Comparison of ENCODE assay signal across 21 cellular contexts in genomic region chr1:44829506-44830384, GRCh38. TPM values are rescaled to one million over a fixed set of nuclear protein-coding genes. Genes with fewer than 3 reads are reported as not detected.
DNase-seq lines count a peak whose midpoint lies in the region; ATAC-seq, FAIRE-seq and TF ChIP-seq lines count a peak whose summit lies in the region.
"Had no signal": no experiment of that assay in that cellular context is flagged by ENCODE, and none has a peak within 500 bp of the region (broad histone marks: within the 10 kb centered on the region; RNA-seq: fewer than 3 reads in every experiment).

No MANE protein-coding gene starts in this region.

- TF ChIP-seq CTCF in HEK293 (tag by site-specific recombination; IDR thresholded peaks at IDR 0.05) (no peak), kidney (IDR thresholded peaks at IDR 0.05; ENCODE audit: borderline replicate concordance, extremely low read depth, insufficient read depth) (no peak), transverse colon (IDR thresholded peaks at IDR 0.05) (no peak)

- TF ChIP-seq POLR2A in transverse colon (IDR thresholded peaks at IDR 0.05), result no peak

- no peaks in the 10 kb centered on the region for H3K4me1 Mint-ChIP-seq in activated CD4-positive, alpha-beta memory T cell treated with anti-CD3 and anti-CD28 coated beads, Interleukin-2, amount 10 ng/mL, durations not matched to agents 7 days and 5 days
- peaks cover 11% of the 10 kb centered on the region for H3K4me1 Mint-ChIP-seq in activated T-cell treated with anti-CD3 and anti-CD28 coated beads, Interleukin-2, amount 50 U/mL, for 72 hours (ENCODE audit: low read depth)

- in situ Hi-C loops in transverse colon (cut with MboI; ENCODE audit: low pct_ligation_motif_present in 1 of 4, low pct_unique_long_range_greater_than_20kb in 1 of 4, low sequenced_read_pairs in 3 of 4), result loop anchor here in 3 of 4 donors (25.0 kb wide), 3 partner anchors 183 to 658 kb away; partner anchors contain the start of genes HECTD3 (in 1 of the 3), TESK2 (in 1 of the 3) and UROD (in 1 of the 3)

- H3K9me3 Mint-ChIP-seq in activated CD4-positive, alpha-beta memory T cell treated with anti-CD3 and anti-CD28 coated beads, Interleukin-2, amount 10 ng/mL, durations not matched to agents 7 days and 5 days, result no peaks in the 10 kb centered on the region
- no peaks in the 10 kb centered on the region for H3K9me3 Mint-ChIP-seq in activated T-cell treated with anti-CD3 and anti-CD28 coated beads, Interleukin-2, amount 50 U/mL, for 72 hours

- H3K36me3 ChIP-seq in HEK293 (ENCODE audit: control insufficient read depth in 2 of 2, insufficient read depth in 1 of 2, low read length in 2 of 2) (peaks cover 0 to 32% of the 10 kb centered on the region in 2 experiments; a peak in 1 of 3 replicates), SK-N-MC (ENCODE audit: insufficient read depth, low read length) (no peaks in the 10 kb centered on the region), kidney (ENCODE audit: control insufficient read depth in 1 of 2, insufficient read depth in 2 of 2, low read length in 2 of 2) (no peaks in the 10 kb centered on the region), transverse colon (no peaks in the 10 kb centered on the region)
- H3K36me3 ChIP-seq: Peyer's patch had no signal

- no peak overlapping the region for H3K4me3 Mint-ChIP-seq in activated CD4-positive, alpha-beta memory T cell treated with anti-CD3 and anti-CD28 coated beads, Interleukin-2, amount 10 ng/mL, durations not matched to agents 7 days and 5 days
- no peak overlapping the region for H3K4me3 Mint-ChIP-seq in activated T-cell treated with anti-CD3 and anti-CD28 coated beads, Interleukin-2, amount 50 U/mL, for 72 hours

- H3K27me3 Mint-ChIP-seq in activated CD4-positive, alpha-beta memory T cell treated with anti-CD3 and anti-CD28 coated beads, Interleukin-2, amount 10 ng/mL, durations not matched to agents 7 days and 5 days, result no peaks in the 10 kb centered on the region
- H3K27me3 Mint-ChIP-seq in activated T-cell treated with anti-CD3 and anti-CD28 coated beads, Interleukin-2, amount 50 U/mL, for 72 hours (ENCODE audit: low read depth), result no peaks in the 10 kb centered on the region

- H3K9me3 ChIP-seq in HEK293 (ENCODE audit: control insufficient read depth, insufficient read depth, low read depth, low read length) (no peaks in the 10 kb centered on the region), SK-N-MC (ENCODE audit: low read depth, low read length) (no peaks in the 10 kb centered on the region), kidney (ENCODE audit: control insufficient read depth in 1 of 2, low read length in 2 of 2) (no peaks in the 10 kb centered on the region), transverse colon (no peaks in the 10 kb centered on the region)
- H3K9me3 ChIP-seq: Caco-2, Peyer's patch had no signal

- H3K27ac ChIP-seq in HEK293 (ENCODE audit: extremely low read depth, low read depth, low read length), result no peak overlapping the region
- H3K27ac ChIP-seq in SK-N-MC, result no peak overlapping the region
- no peak overlapping the region for H3K27ac ChIP-seq in kidney (ENCODE audit: low read depth in 2 of 2, low read length in 2 of 2)
- no peak overlapping the region for H3K27ac ChIP-seq in transverse colon
- H3K27ac ChIP-seq: Peyer's patch had no signal

- POLR2A ChIA-PET in HEK293 (lab: Yijun Ruan, JAX), result interaction anchor here (0.6 to 3.4 kb wide), 6 partner anchors 9 to 56 kb away, joined by 3 to 9 read pairs (median 4); partner anchors contain the start of genes PLK3, PTCH2 and RPS8
- POLR2A ChIA-PET in activated CD4-positive, alpha-beta memory T cell treated with anti-CD3 and anti-CD28 coated beads, Interleukin-2, amount 10 ng/mL, durations not matched to agents 7 days and 5 days (lab: Charles Lee), result interaction anchor here (1.4 to 2.8 kb wide), 2 partner anchors 9 to 29 kb away, joined by 7 to 38 read pairs; partner anchors contain the start of gene PLK3

- CTCF ChIA-PET in HEK293 (lab: Yijun Ruan, JAX), result interaction anchor here (0.6 to 0.7 kb wide), 4 partner anchors 11 to 151 kb away, joined by 3 to 4 read pairs (median 3); no protein-coding TSS in a partner anchor
- CTCF ChIA-PET in activated CD4-positive, alpha-beta memory T cell treated with anti-CD3 and anti-CD28 coated beads, Interleukin-2, amount 10 ng/mL, durations not matched to agents 7 days and 5 days (lab: Charles Lee), result interaction anchor here (0.9 kb wide), 1 partner anchor 9 kb away, joined by 3 read pairs; no protein-coding TSS in a partner anchor

- H3K9ac ChIP-seq in SK-N-MC (ENCODE audit: insufficient read length) (no peak overlapping the region), kidney (ENCODE audit: low read length in 2 of 2) (no peak overlapping the region)

- DNase-seq in SK-N-MC (ENCODE audit: low read depth, low spot score) (no peak), kidney (peak; percentile 78), transverse colon (no peak), NCI-H1105 (lab: John Stamatoyannopoulos, UW) (no peak)
- DNase-seq in activated CD4-positive, alpha-beta memory T cell treated with anti-CD3 and anti-CD28 coated beads, Interleukin-2, amount 10 ng/mL, durations not matched to agents 7 days and 5 days, result no peak
- DNase-seq in activated T-cell treated with anti-CD3 and anti-CD28 coated beads, Interleukin-2, amount 50 U/mL, for 72 hours, result no peak
- DNase-seq: C1 segment of cervical spinal cord, Caco-2, DMS53, HCEC 1CT, IMR-90, NCI-H1048, NCI-H1694 treated with DMSO at 0.1 percent for 48 hours, NCI-H446 treated with DMSO at 0.1 percent for 48 hours, NCI-H774, Peyer's patch, SHP77 treated with DMSO at 0.1 percent for 48 hours, SW 1271 had no signal

- WGBS in transverse colon (ENCODE audit: low coverage in 1 of 2), 2 donors, result 89% methylated on average over 12 of the region's 12 CpGs; no CpG with 5 or more reads in 1 of the 2 donors

- no peak for ATAC-seq in activated T-cell treated with anti-CD3 and anti-CD28 coated beads, Interleukin-2, amount 50 U/mL, for 72 hours (replicated peaks in 1 of 2)
- ATAC-seq: GM12878 had no signal

- no peaks in the 10 kb centered on the region for H3K36me3 Mint-ChIP-seq in activated CD4-positive, alpha-beta memory T cell treated with anti-CD3 and anti-CD28 coated beads, Interleukin-2, amount 10 ng/mL, durations not matched to agents 7 days and 5 days (ENCODE audit: low read depth)
- H3K36me3 Mint-ChIP-seq in activated T-cell treated with anti-CD3 and anti-CD28 coated beads, Interleukin-2, amount 50 U/mL, for 72 hours (ENCODE audit: insufficient read depth in 2 of 2), result no peaks in the 10 kb centered on the region

- H3K4me3 ChIP-seq in HEK293 (ENCODE audit: low read depth, low read length), result no peak overlapping the region
- H3K4me3 ChIP-seq in SK-N-MC, result peak overlapping the region; percentile 7; the same call in 1 of the 2 replicates
- no peak overlapping the region for H3K4me3 ChIP-seq in kidney (ENCODE audit: low read length in 2 of 2)
- H3K4me3 ChIP-seq in transverse colon, result no peak overlapping the region
- H3K4me3 ChIP-seq: GM12878, Peyer's patch had no signal

- intact Hi-C loops in kidney (cut with DNase I) (loop anchor here (10.0 kb wide), 1 partner anchor 45 kb away; the partner anchor contains the start of gene BEST4), transverse colon (cut with DNase I; ENCODE audit: low total_unique reads) (loop anchor here (10.0 kb wide), 1 partner anchor 45 kb away; the partner anchor contains the start of gene BEST4)

- H3K4me1 ChIP-seq in HEK293 (ENCODE audit: control insufficient read depth, insufficient read depth, low read length), result peaks cover 11% of the 10 kb centered on the region
- no peaks in the 10 kb centered on the region for H3K4me1 ChIP-seq in kidney (ENCODE audit: control insufficient read depth in 1 of 2, insufficient read depth in 1 of 2, low read depth in 1 of 2, low read length in 2 of 2)
- H3K4me1 ChIP-seq in transverse colon, result no peaks in the 10 kb centered on the region
- H3K4me1 ChIP-seq: Caco-2, Peyer's patch had no signal

- TF ChIP-seq EP300 in transverse colon (IDR thresholded peaks at IDR 0.05; ENCODE audit: low read depth), result no peak

- no peak overlapping the region for H3K27ac Mint-ChIP-seq in activated CD4-positive, alpha-beta memory T cell treated with anti-CD3 and anti-CD28 coated beads, Interleukin-2, amount 10 ng/mL, durations not matched to agents 7 days and 5 days
- H3K27ac Mint-ChIP-seq in activated T-cell treated with anti-CD3 and anti-CD28 coated beads, Interleukin-2, amount 50 U/mL, for 72 hours, result no peak overlapping the region

- no peak for FAIRE-seq in kidney (lab: Jason Lieb, UNC)
- FAIRE-seq: GM12878 had no signal

- H3K27me3 ChIP-seq in transverse colon, result no peaks in the 10 kb centered on the region
- H3K27me3 ChIP-seq: Peyer's patch had no signal

RNA-seq across cellular contexts. Expression of gene PTCH2, which starts 13.3 kb away (rescaled TPM):
- total RNA-seq in kidney (1.2 TPM), transverse colon (1 to 10 TPM in 1 of 4 donors, under 1 TPM in 2, not detected in 1; 0.14 to 1.2 (median 0.64) TPM)
- polyA plus RNA-seq in kidney (ENCODE audit: insufficient read depth, low read depth, low replicate concordance), result 0.24 TPM
- 1 to 10 TPM in 1 of 2 experiments, under 1 TPM in 1; 0.58 to 1.0 TPM for total RNA-seq in activated CD4-positive, alpha-beta memory T cell treated with anti-CD3 and anti-CD28 coated beads, Interleukin-2, amount 10 ng/mL, durations not matched to agents 7 days and 5 days
- 1 to 10 TPM; 1.8 to 3.2 TPM for total RNA-seq in activated T-cell treated with anti-CD3 and anti-CD28 coated beads, Interleukin-2, amount 50 U/mL, for 72 hours

RNA-seq across cellular contexts. Expression of gene BTBD19, which starts 21.4 kb away (rescaled TPM):
- 16.5 TPM for total RNA-seq in kidney
- polyA plus RNA-seq in kidney (ENCODE audit: insufficient read depth, low read depth, low replicate concordance), result 3.2 TPM
- total RNA-seq in transverse colon, result 10 to 100 TPM in 1 of 4 donors, 1 to 10 TPM in 3; 1.5 to 22.1 (median 3.7) TPM
- total RNA-seq in activated CD4-positive, alpha-beta memory T cell treated with anti-CD3 and anti-CD28 coated beads, Interleukin-2, amount 10 ng/mL, durations not matched to agents 7 days and 5 days, result 1 to 10 TPM; 8.4 to 8.7 TPM
- 10 to 100 TPM in 1 of 2 donors, 1 to 10 TPM in 1; 9.4 to 16.8 TPM for total RNA-seq in activated T-cell treated with anti-CD3 and anti-CD28 coated beads, Interleukin-2, amount 50 U/mL, for 72 hours

RNA-seq across cellular contexts. Expression of gene DYNLT4, which starts 22.6 kb away (rescaled TPM):
- total RNA-seq in kidney (1.2 TPM), transverse colon (1 to 10 TPM in 1 of 4 donors, not detected in 3; 1.4 TPM)
- not detected for polyA plus RNA-seq in kidney (ENCODE audit: insufficient read depth, low read depth, low replicate concordance)
- 1 to 10 TPM; 1.9 to 2.2 TPM for total RNA-seq in activated CD4-positive, alpha-beta memory T cell treated with anti-CD3 and anti-CD28 coated beads, Interleukin-2, amount 10 ng/mL, durations not matched to agents 7 days and 5 days
- 1 to 10 TPM in 1 of 2 donors, not detected in 1; 1.5 TPM for total RNA-seq in activated T-cell treated with anti-CD3 and anti-CD28 coated beads, Interleukin-2, amount 50 U/mL, for 72 hours
- total RNA-seq: Caco-2, IMR-90 had no signal
- polyA plus RNA-seq: AG04450, IMR-90 had no signal

RNA-seq across cellular contexts. Expression of gene PLK3, which starts 29.6 kb away (rescaled TPM):
- 24.3 TPM for total RNA-seq in kidney
- 4.4 TPM for polyA plus RNA-seq in kidney (ENCODE audit: insufficient read depth, low read depth, low replicate concordance)
- total RNA-seq in transverse colon, result 10 to 100 TPM; 12.4 to 87.2 (median 16.3) TPM
- total RNA-seq in activated CD4-positive, alpha-beta memory T cell treated with anti-CD3 and anti-CD28 coated beads, Interleukin-2, amount 10 ng/mL, durations not matched to agents 7 days and 5 days, result 10 to 100 TPM; 62.8 to 63.5 TPM
- total RNA-seq in activated T-cell treated with anti-CD3 and anti-CD28 coated beads, Interleukin-2, amount 50 U/mL, for 72 hours, result 10 to 100 TPM; 53.4 to 60.7 TPM

RNA-seq across cellular contexts. Expression of gene BEST4, which starts 41.8 kb away (rescaled TPM):
- total RNA-seq in kidney (0.50 TPM), transverse colon (100 to 1,000 TPM in 2 of 4 donors, 10 to 100 TPM in 2; 48.8 to 208 (median 92.3) TPM)
- polyA plus RNA-seq in kidney (ENCODE audit: insufficient read depth, low read depth, low replicate concordance), result 0.37 TPM
- 1 to 10 TPM; 1.0 to 1.3 TPM for total RNA-seq in activated CD4-positive, alpha-beta memory T cell treated with anti-CD3 and anti-CD28 coated beads, Interleukin-2, amount 10 ng/mL, durations not matched to agents 7 days and 5 days
- 1 to 10 TPM; 2.5 to 2.6 TPM for total RNA-seq in activated T-cell treated with anti-CD3 and anti-CD28 coated beads, Interleukin-2, amount 50 U/mL, for 72 hours
- total RNA-seq: Caco-2, IMR-90 had no signal
